ENCODE assay signal across 10 cellular contexts in genomic region chr2:174590928-174591648, GRCh38. TPM values are rescaled to one million over a fixed set of nuclear protein-coding genes. Genes with fewer than 3 reads are reported as not detected.
DNase-seq lines count a peak whose midpoint lies in the region; ATAC-seq and TF ChIP-seq lines count a peak whose summit lies in the region.
"Had no signal": no experiment of that assay in that cellular context is flagged by ENCODE, and none has a peak within 500 bp of the region (broad histone marks: within the 10 kb centered on the region; RNA-seq: fewer than 3 reads in every experiment).

No MANE protein-coding gene starts in this region.

- no peaks in the 10 kb centered on the region for H3K9me3 Mint-ChIP-seq in activated T-cell treated with anti-CD3 and anti-CD28 coated beads, Interleukin-2, amount 50 U/mL, for 24 hours
- H3K9me3 Mint-ChIP-seq: endodermal cell had no signal

- no peak for DNase-seq in activated T-cell treated with anti-CD3 and anti-CD28 coated beads, Interleukin-2, amount 50 U/mL, for 24 hours
- DNase-seq in activated T-cell treated with anti-CD3 and anti-CD28 coated beads, Interleukin-2, amount 50 U/mL, for 48 hours = no peak
- DNase-seq in effector memory CD4-positive, alpha-beta T cell = no peak
- DNase-seq in substantia nigra (lab: John Stamatoyannopoulos, UW) (no peak), GM10266 (ENCODE audit: extremely low spot score) (no peak), NCI-H1436 treated with DMSO at 0.1 percent for 48 hours (lab: John Stamatoyannopoulos, UW) (no peak)
- DNase-seq: endodermal cell, SIG-M5 had no signal

- 56 to 58% methylated on average over 5 of the region's 5 CpGs for WGBS in gastroesophageal sphincter (ENCODE audit: low coverage in 1 of 2), 2 donors

- peaks cover 55% of the 10 kb centered on the region for H3K4me1 ChIP-seq in effector memory CD4-positive, alpha-beta T cell (ENCODE audit: control insufficient read depth, insufficient read depth, low read length, poor library complexity, severe bottlenecking)
- peaks cover 0 to 90% (median 10%) of the 10 kb centered on the region in 3 donors for H3K4me1 ChIP-seq in gastroesophageal sphincter

- peak overlapping the region; percentile 9 for H3K4me3 Mint-ChIP-seq in activated T-cell treated with anti-CD3 and anti-CD28 coated beads, Interleukin-2, amount 50 U/mL, for 24 hours
- H3K4me3 Mint-ChIP-seq: endodermal cell had no signal

- H3K4me3 ChIP-seq in effector memory CD4-positive, alpha-beta T cell (ENCODE audit: insufficient read depth, low read depth, low read length, poor library complexity, severe bottlenecking) = peak overlapping the region; percentile 0
- no peak overlapping the region for H3K4me3 ChIP-seq in gastroesophageal sphincter

- ATAC-seq in SK-N-SH treated with all-trans-retinoic acid at 6 μM for 48 hours (peak; percentile 60), gastroesophageal sphincter (no peak)

- H3K27ac ChIP-seq in effector memory CD4-positive, alpha-beta T cell (ENCODE audit: insufficient read depth, low read length, poor library complexity, severe bottlenecking) = peak overlapping the region; percentile 94
- H3K27ac ChIP-seq in substantia nigra (ENCODE audit: low read depth, low read length, poor library complexity, severe bottlenecking) (peak overlapping the region; percentile 47), gastroesophageal sphincter (peak overlapping the region in 1 of 4 donors; percentile 9)

- H3K4me1 Mint-ChIP-seq in activated T-cell treated with anti-CD3 and anti-CD28 coated beads, Interleukin-2, amount 50 U/mL, for 24 hours (ENCODE audit: low read depth) = peaks cover 84% of the 10 kb centered on the region

- peak overlapping the region; percentile 97 for H3K27ac Mint-ChIP-seq in activated T-cell treated with anti-CD3 and anti-CD28 coated beads, Interleukin-2, amount 50 U/mL, for 24 hours
- H3K27ac Mint-ChIP-seq: endodermal cell had no signal

- no peaks in the 10 kb centered on the region for H3K27me3 ChIP-seq in effector memory CD4-positive, alpha-beta T cell (replicated peaks; ENCODE audit: control insufficient read depth, insufficient read depth, low read length, poor library complexity, severe bottlenecking)
- H3K27me3 ChIP-seq in gastroesophageal sphincter = no peaks in the 10 kb centered on the region

- TF ChIP-seq CTCF in GM10266 (IDR thresholded peaks at IDR 0.05; ENCODE audit: control insufficient read depth, insufficient read depth, low read depth, missing control alignments) = no peak
- no peak for TF ChIP-seq CTCF in gastroesophageal sphincter (IDR thresholded peaks at IDR 0.05)

- H3K9me3 ChIP-seq in effector memory CD4-positive, alpha-beta T cell (ENCODE audit: control insufficient read depth, low read length) = no peaks in the 10 kb centered on the region
- no peaks in the 10 kb centered on the region for H3K9me3 ChIP-seq in gastroesophageal sphincter

- peaks cover 69% of the 10 kb centered on the region for H3K36me3 Mint-ChIP-seq in activated T-cell treated with anti-CD3 and anti-CD28 coated beads, Interleukin-2, amount 50 U/mL, for 24 hours (ENCODE audit: low read depth)

- peaks cover 14% of the 10 kb centered on the region for H3K36me3 ChIP-seq in effector memory CD4-positive, alpha-beta T cell (ENCODE audit: control insufficient read depth, insufficient read depth, low read length)
- H3K36me3 ChIP-seq in gastroesophageal sphincter = no peaks in the 10 kb centered on the region

- TF ChIP-seq EP300 in gastroesophageal sphincter (IDR thresholded peaks at IDR 0.05) = no peak

- H3K27me3 Mint-ChIP-seq in activated T-cell treated with anti-CD3 and anti-CD28 coated beads, Interleukin-2, amount 50 U/mL, for 24 hours = no peaks in the 10 kb centered on the region

- TF ChIP-seq POLR2A in gastroesophageal sphincter (IDR thresholded peaks at IDR 0.05) = no peak

TF ChIP-seq in SK-N-SH treated with all-trans-retinoic acid at 6 μM for 48 hours, 23 proteins besides CTCF, POLR2A, EP300 and RAD21:
- TF ChIP-seq ZNF8 (CRISPR knock-in tag; IDR thresholded peaks at IDR 0.05) (no peak), ZFP30 (CRISPR knock-in tag; IDR thresholded peaks at IDR 0.05) (no peak), SNAI2 (CRISPR knock-in tag; IDR thresholded peaks at IDR 0.05) (peak; percentile 3; the same call in 1 of the 2 replicates), ISL1 (CRISPR knock-in tag; IDR thresholded peaks at IDR 0.05) (peak; percentile 94), ZC3H10 (CRISPR knock-in tag; IDR thresholded peaks at IDR 0.05) (peak; percentile 39; the same call in 1 of the 2 replicates), GLIS3 (CRISPR knock-in tag; IDR thresholded peaks at IDR 0.05) (no peak), CSDC2 (CRISPR knock-in tag; IDR thresholded peaks at IDR 0.05) (0 out of 2 replicates have a peak, but pooled peaks have one; percentile 58)
TF ChIP-seq in SK-N-SH treated with all-trans-retinoic acid at 6 μM for 48 hours: peak in this region for 4.

RNA-seq across cellular contexts. Expression of gene WIPF1, which starts 6.5 kb away (rescaled TPM):
- 10 to 100 TPM; 32.2 to 50.4 (median 44.2) TPM for total RNA-seq in gastroesophageal sphincter
